ENCODE assay signal across 8 cellular contexts in genomic region chr15:67520976-67521769, GRCh38. TPM values are rescaled to one million over a fixed set of nuclear protein-coding genes. Genes with fewer than 3 reads are reported as not detected.
DNase-seq lines count a peak whose midpoint lies in the region; ATAC-seq and TF ChIP-seq lines count a peak whose summit lies in the region.

Gene C15orf61, plus strand, starts transcription at chr15:67521131. Its CDS starts 118 bp downstream, at chr15:67521249.

- no peaks in the 10 kb centered on the region for H3K9me3 Mint-ChIP-seq in T-helper 2 cell treated with Interferon-gamma antibody and Interleukin-4, amounts not matched to agents 5 μg/mL and 100 μg/mL, for 36 hours

- H2AFZ ChIP-seq in hepatocyte = peak within 1 kb of the TSS; percentile 84

- H3K79me2 ChIP-seq in hepatocyte = peaks cover 43% of the 10 kb centered on the region

- TF ChIP-seq CTCF in ascending aorta (IDR thresholded peaks at IDR 0.05) = no peak
- TF ChIP-seq CTCF in hepatocyte (IDR thresholded peaks at IDR 0.05; ENCODE audit: poor library complexity) = peak; percentile 28

- H3K9me3 ChIP-seq in ascending aorta = no peaks in the 10 kb centered on the region
- H3K9me3 ChIP-seq in hepatocyte (ENCODE audit: low read depth) = no peaks in the 10 kb centered on the region

- H3K27ac Mint-ChIP-seq in T-helper 2 cell treated with Interferon-gamma antibody and Interleukin-4, amounts not matched to agents 5 μg/mL and 100 μg/mL, for 36 hours = peak within 1 kb of the TSS; percentile 97

- H3K27me3 Mint-ChIP-seq in T-helper 2 cell treated with Interferon-gamma antibody and Interleukin-4, amounts not matched to agents 5 μg/mL and 100 μg/mL, for 36 hours (ENCODE audit: low read depth) = no peaks in the 10 kb centered on the region

- H3K4me2 ChIP-seq in hepatocyte = peak within 1 kb of the TSS; percentile 88

- H3K4me3 Mint-ChIP-seq in T-helper 2 cell treated with Interferon-gamma antibody and Interleukin-4, amounts not matched to agents 5 μg/mL and 100 μg/mL, for 36 hours = peak within 1 kb of the TSS; percentile 92

- intact Hi-C loops in ascending aorta (cut with DNase I) = loop anchor here (1.0 to 2.0 kb wide), 2 partner anchors 21 to 318 kb away; partner anchors contain the start of gene MAP2K5

- H3K36me3 Mint-ChIP-seq in T-helper 2 cell treated with Interferon-gamma antibody and Interleukin-4, amounts not matched to agents 5 μg/mL and 100 μg/mL, for 36 hours (ENCODE audit: low read depth) = no peaks in the 10 kb centered on the region

- peaks cover 3% of the 10 kb centered on the region for H4K20me1 ChIP-seq in hepatocyte (ENCODE audit: insufficient read depth, poor library complexity, severe bottlenecking)

- no peaks in the 10 kb centered on the region for H3K27me3 ChIP-seq in ascending aorta
- no peaks in the 10 kb centered on the region for H3K27me3 ChIP-seq in hepatocyte

- ATAC-seq in GM18502 (IDR thresholded peaks at IDR 0.05; ENCODE audit: poor library complexity, unreplicated experiment) (peak; percentile 69), HG02798 (IDR thresholded peaks at IDR 0.05; ENCODE audit: poor library complexity, unreplicated experiment) (peak; percentile 84)

- DNase-seq in NCI-H1417 (lab: John Stamatoyannopoulos, UW) (peak; percentile 68 to 96 (median 96)), ascending aorta (ENCODE audit: low spot score in 2 of 2) (peak; percentile 40 to 90), hepatocyte (ENCODE audit: low spot score) (peak; percentile 94), retina (peak; percentile 95), OCI-M2 (lab: John Stamatoyannopoulos, UW; ENCODE audit: unreplicated experiment) (no peak)
- DNase-seq in T-helper 2 cell treated with Interferon-gamma antibody and Interleukin-4, amounts not matched to agents 5 μg/mL and 100 μg/mL, for 36 hours (ENCODE audit: low spot score) = peak; percentile 87

- peak within 1 kb of the TSS; percentile 91 to 93 for H3K27ac ChIP-seq in ascending aorta
- peak within 1 kb of the TSS; percentile 96 for H3K27ac ChIP-seq in hepatocyte

- under 1% methylated on average over 55 of the region's 97 CpGs for WGBS in hepatocyte (ENCODE audit: low lambda C conversion rate, missing lambda C conversion rate)

- no peaks in the 10 kb centered on the region for H3K36me3 ChIP-seq in ascending aorta
- no peaks in the 10 kb centered on the region for H3K36me3 ChIP-seq in hepatocyte (replicated peaks; ENCODE audit: insufficient read depth, low read depth)

- peaks cover 19% of the 10 kb centered on the region for H3K4me1 Mint-ChIP-seq in T-helper 2 cell treated with Interferon-gamma antibody and Interleukin-4, amounts not matched to agents 5 μg/mL and 100 μg/mL, for 36 hours (ENCODE audit: low read depth)

- H3K4me1 ChIP-seq in ascending aorta (peaks cover 0 to 11% of the 10 kb centered on the region in 2 donors), hepatocyte (ENCODE audit: insufficient read depth) (peaks cover 12% of the 10 kb centered on the region)

- H3K9me2 ChIP-seq in hepatocyte (replicated peaks; ENCODE audit: insufficient read depth) = no peaks in the 10 kb centered on the region

- H3K4me3 ChIP-seq in ascending aorta (peak within 1 kb of the TSS; percentile 76 to 78), hepatocyte (peak within 1 kb of the TSS; percentile 76)

RNA-seq across cellular contexts. Expression of gene C15orf61, which starts in this region (rescaled TPM):
- total RNA-seq in ascending aorta (2.3 TPM), hepatocyte (4.1 and 7.6 TPM in 2 replicates)
- 8.4 and 10.6 TPM in 2 replicates for polyA plus RNA-seq in hepatocyte
